Comparison of ENCODE assay signal across 8 cellular contexts in genomic region chr1:109193653-109194590, GRCh38. TPM values are rescaled to one million over a fixed set of nuclear protein-coding genes. Genes with fewer than 3 reads are reported as not detected.
A peak's percentile ranks its signal among the peaks of the same experiment; 100 is the strongest.
DNase-seq lines count a peak whose midpoint lies in the region; ATAC-seq, FAIRE-seq and TF ChIP-seq lines count a peak whose summit lies in the region.

No MANE protein-coding gene starts in this region.

- no peaks in the 10 kb centered on the region for H4K20me1 ChIP-seq in osteoblast (ENCODE audit: insufficient read depth, low read length)

- H3K4me2 ChIP-seq in osteoblast (ENCODE audit: insufficient read depth, low read length): no peak overlapping the region

- no peaks in the 10 kb centered on the region for H3K9me3 ChIP-seq in osteoblast (ENCODE audit: low read depth, low read length)

- H3K27me3 ChIP-seq in osteoblast (ENCODE audit: insufficient read depth, low read length): no peaks in the 10 kb centered on the region

- peaks cover 17% of the 10 kb centered on the region for H3K4me1 ChIP-seq in osteoblast (ENCODE audit: insufficient read depth, low read length)

- no peak for ATAC-seq in HG03039 (IDR thresholded peaks at IDR 0.05; ENCODE audit: unreplicated experiment)

- TF ChIP-seq CTCF in AG04449 (IDR thresholded peaks at IDR 0.05; ENCODE audit: insufficient read depth, low read length, missing control alignments) (peak; percentile 54), osteoblast (IDR thresholded peaks at IDR 0.05; ENCODE audit: extremely low read depth, low read depth, low read length) (peak; percentile 66)

- peak; percentile 66 for FAIRE-seq in GM12891 (lab: Jason Lieb, UNC)

- H3K79me2 ChIP-seq in osteoblast (ENCODE audit: insufficient read depth, low read length): no peaks in the 10 kb centered on the region

- POLR2A ChIA-PET in AG04449 (lab: Yijun Ruan, JAX): interaction anchor here (1.6 kb wide), 1 partner anchor 94 kb away, joined by 4 read pairs; no protein-coding TSS in a partner anchor

- CTCF ChIA-PET in AG04449 (lab: Yijun Ruan, JAX): interaction anchor here (0.6 to 2.0 kb wide), 15 partner anchors 9 to 205 kb away, joined by 3 to 6 read pairs (median 4); no protein-coding TSS in a partner anchor

- H3K4me3 ChIP-seq in AG04449 (ENCODE audit: low read depth, low read length) (no peak overlapping the region), osteoblast (ENCODE audit: insufficient read depth, low read length) (no peak overlapping the region)

- DNase-seq in AG04449 (ENCODE audit: low read depth, low spot score) (no peak), GM12891 (ENCODE audit: insufficient read length, low spot score) (peak; percentile 58), NCI-H146 (lab: John Stamatoyannopoulos, UW) (peak; percentile 31), osteoblast (ENCODE audit: insufficient read length, low spot score, missing footprints) (no peak)
- DNase-seq in activated CD4-positive, alpha-beta T cell treated with anti-CD3 and anti-CD28 coated beads for 24 hours (ENCODE audit: low read depth in 2 of 2): peak; percentile 47 to 48
- peak; percentile 19 for DNase-seq in effector CD8-positive, alpha-beta T cell (lab: John Stamatoyannopoulos, UW)
- no peak for DNase-seq in NK-92 treated with Interleukin-12 subunit alpha and Interleukin-12 subunit beta, amount 100 ng/mL, for 24 hours (lab: John Stamatoyannopoulos, UW)

- H3K36me3 ChIP-seq in osteoblast (ENCODE audit: insufficient read depth, low read length): no peaks in the 10 kb centered on the region

- no peak overlapping the region for H3K27ac ChIP-seq in osteoblast (ENCODE audit: low read depth, low read length)

- no peak overlapping the region for H2AFZ ChIP-seq in osteoblast (ENCODE audit: low read length)

- TF ChIP-seq POLR2A in GM12891 (IDR thresholded peaks at IDR 0.05; ENCODE audit: low read depth, low read length): no peak

TF ChIP-seq in GM12891, 5 proteins besides CTCF, POLR2A, EP300 and RAD21:
- TF ChIP-seq POU2F2 (IDR thresholded peaks at IDR 0.05; ENCODE audit: low read depth, low read length) (no peak), POLR2AphosphoS5 (IDR thresholded peaks at IDR 0.05; ENCODE audit: low read depth, low read length) (no peak), SPI1 (IDR thresholded peaks at IDR 0.05; ENCODE audit: low read depth, low read length) (no peak), TAF1 (IDR thresholded peaks at IDR 0.05; ENCODE audit: low read depth, low read length) (no peak), PAX5 (IDR thresholded peaks at IDR 0.05; ENCODE audit: insufficient read depth, low read length, severe bottlenecking) (no peak)

RNA-seq across cellular contexts. Expression of gene SARS1, which starts 19.8 kb away (rescaled TPM):
- 100 TPM for polyA plus RNA-seq in GM12891 (2012; ENCODE audit: low read depth, missing spikeins)
- total RNA-seq in osteoblast: 361 and 392 TPM in 2 replicates

RNA-seq across cellular contexts. Expression of gene CELSR2, which starts 55.4 kb away (rescaled TPM):
- polyA plus RNA-seq in GM12891 (2012; ENCODE audit: low read depth, missing spikeins): 0.17 TPM
- 1.4 and 1.5 TPM in 2 replicates for total RNA-seq in osteoblast

Comparison
In these comparisons a context has a peak if more than half of its experiments do, and no peak if none do; other contexts are left out.
1. DNase-seq: peak in GM12891 (single experiment), NCI-H146 (single experiment), activated CD4-positive, alpha-beta T cell treated with anti-CD3 and anti-CD28 coated beads for 24 hours (2 of 2) and effector CD8-positive, alpha-beta T cell (single experiment); none in AG04449 (single experiment), osteoblast (single experiment) and NK-92 treated with Interleukin-12 subunit alpha and Interleukin-12 subunit beta, amount 100 ng/mL, for 24 hours (single experiment).